Comparison of ENCODE assay signal across 13 cellular contexts in genomic region chr15:82900511-82900910, GRCh38. TPM values are rescaled to one million over a fixed set of nuclear protein-coding genes. Genes with fewer than 3 reads are reported as not detected.
DNase-seq lines count a peak whose midpoint lies in the region; ATAC-seq and TF ChIP-seq lines count a peak whose summit lies in the region.
"Had no signal": no experiment of that assay in that cellular context is flagged by ENCODE, and none has a peak within 500 bp of the region (broad histone marks: within the 10 kb centered on the region; RNA-seq: fewer than 3 reads in every experiment).

No MANE protein-coding gene starts in this region.

- H3K27me3 ChIP-seq in prostate gland (replicated peaks; ENCODE audit: insufficient read depth), result no peaks in the 10 kb centered on the region

- H3K27ac ChIP-seq in prostate gland, result peak overlapping the region; percentile 50 to 70
- H3K27ac ChIP-seq: 22Rv1 had no signal

- no peak for TF ChIP-seq POLR2A in prostate gland (IDR thresholded peaks at IDR 0.05)

- ATAC-seq in GM21381 (IDR thresholded peaks at IDR 0.05; ENCODE audit: unreplicated experiment) (no peak), GM21526 (IDR thresholded peaks at IDR 0.05; ENCODE audit: low FRiP score, unreplicated experiment) (no peak), GM18502 (IDR thresholded peaks at IDR 0.05; ENCODE audit: poor library complexity, unreplicated experiment) (no peak)

- H3K4me3 ChIP-seq in epithelial cell of esophagus (ENCODE audit: low read length) (no peak overlapping the region), prostate gland (no peak overlapping the region)
- H3K4me3 ChIP-seq: HAP-1 had no signal

- intact Hi-C loops in prostate gland (cut with DNase I), result no loop called here

- H3K9me3 ChIP-seq in prostate gland, result no peaks in the 10 kb centered on the region
- H3K9me3 ChIP-seq: HAP-1 had no signal

- DNase-seq in DMS 273 (lab: John Stamatoyannopoulos, UW; ENCODE audit: unreplicated experiment), result peak; percentile 2
- no peak for DNase-seq in DMS 273 treated with DMSO at 0.1 percent for 48 hours (lab: John Stamatoyannopoulos, UW)
- peak; percentile 70 for DNase-seq in NCI-H69 (lab: John Stamatoyannopoulos, UW)
- DNase-seq in epithelial cell of esophagus (ENCODE audit: low read depth), result peak; percentile 50
- no peak for DNase-seq in prostate gland (ENCODE audit: low spot score)
- DNase-seq: C1 segment of cervical spinal cord, NCI-H1436 treated with DMSO at 0.1 percent for 48 hours, NCI-H2081 had no signal

- TF ChIP-seq CTCF in epithelial cell of esophagus (IDR thresholded peaks at IDR 0.05; ENCODE audit: insufficient read depth, low read depth, low read length, missing control alignments) (no peak), prostate gland (IDR thresholded peaks at IDR 0.05) (no peak)

- peaks cover 10% of the 10 kb centered on the region for H3K4me1 ChIP-seq in prostate gland (replicated peaks)
- H3K4me1 ChIP-seq: HAP-1 had no signal

- no peaks in the 10 kb centered on the region for H3K36me3 ChIP-seq in prostate gland
- H3K36me3 ChIP-seq: HAP-1 had no signal

RNA-seq across cellular contexts. Expression of gene HOMER2, which starts 52.0 kb away (rescaled TPM):
- 100 to 1,000 TPM; 234 to 445 TPM for total RNA-seq in prostate gland

Comparison
In these comparisons a context has a peak if more than half of its experiments do, and no peak if none do; other contexts are left out.
1. DNase-seq: peak in DMS 273 (single experiment), NCI-H69 (single experiment) and epithelial cell of esophagus (single experiment); none in DMS 273 treated with DMSO at 0.1 percent for 48 hours (single experiment) and prostate gland (single experiment).